ENCODE assay signal across 9 cellular contexts in genomic region chr4:111960241-111960667, GRCh38.
DNase-seq lines count a peak whose midpoint lies in the region; ATAC-seq and TF ChIP-seq lines count a peak whose summit lies in the region.
"Had no signal": no experiment of that assay in that cellular context is flagged by ENCODE, and none has a peak within 500 bp of the region (broad histone marks: within the 10 kb centered on the region; RNA-seq: fewer than 3 reads in every experiment).

No MANE protein-coding gene starts in this region.

- ATAC-seq in GM18502 (IDR thresholded peaks at IDR 0.05; ENCODE audit: poor library complexity, unreplicated experiment) (peak; percentile 89), GM21737 (IDR thresholded peaks at IDR 0.05; ENCODE audit: unreplicated experiment) (peak; percentile 97), HG03521 (IDR thresholded peaks at IDR 0.05; ENCODE audit: unreplicated experiment) (peak; percentile 83)

- TF ChIP-seq EP300 in suprapubic skin (IDR thresholded peaks at IDR 0.05): no peak

- DNase-seq in fibroblast of peridontal ligament (ENCODE audit: extremely low read depth): peak; percentile 33
- DNase-seq in NCI-H2081 treated with DMSO at 0.1 percent for 48 hours (lab: John Stamatoyannopoulos, UW): no peak
- DNase-seq in stimulated activated CD4-positive, alpha-beta T cell treated with anti-CD3 and anti-CD28 coated beads, Interleukin-2, amount 100 ng/mL, for 48 hours: no peak
- no peak for DNase-seq in suprapubic skin (ENCODE audit: low spot score in 2 of 2)
- no peak for DNase-seq in anterior cingulate cortex (lab: John Stamatoyannopoulos, UW)
- DNase-seq: naive B cell had no signal

- H3K27ac ChIP-seq in suprapubic skin: no peak overlapping the region

- no peak for TF ChIP-seq CTCF in suprapubic skin (IDR thresholded peaks at IDR 0.05)

- TF ChIP-seq POLR2A in suprapubic skin (IDR thresholded peaks at IDR 0.05): no peak

- no peaks in the 10 kb centered on the region for H3K36me3 ChIP-seq in suprapubic skin

- no peaks in the 10 kb centered on the region for H3K9me3 ChIP-seq in suprapubic skin

- WGBS in suprapubic skin: 86% methylated on average over 2 of the region's 2 CpGs

- H3K27me3 ChIP-seq in suprapubic skin: no peaks in the 10 kb centered on the region

- H3K4me3 ChIP-seq in suprapubic skin: no peak overlapping the region

- H3K4me1 ChIP-seq in suprapubic skin: no peaks in the 10 kb centered on the region
